ENCODE assay signal across 8 cellular contexts in the genomic region with DNA sequence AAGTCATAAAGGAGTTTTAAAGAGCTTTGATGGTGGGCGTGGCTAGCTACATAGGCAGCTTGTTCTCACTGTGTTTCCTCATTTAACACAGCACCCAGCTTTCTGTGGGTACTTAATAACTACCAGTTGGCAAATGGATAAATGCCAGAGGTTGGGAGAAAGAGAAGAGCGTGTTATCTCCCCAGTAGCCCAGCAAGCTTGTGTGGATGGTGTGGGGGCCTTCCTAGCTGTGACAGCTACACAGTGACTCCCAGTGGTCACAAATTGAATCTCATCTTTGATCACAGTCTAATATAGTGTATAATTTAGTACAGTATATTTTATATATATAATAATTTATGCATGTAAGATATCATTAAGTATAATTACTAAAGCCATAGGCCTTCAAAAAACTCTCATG.
DNase-seq lines count a peak whose midpoint lies in the region; ATAC-seq, FAIRE-seq and TF ChIP-seq lines count a peak whose summit lies in the region.

No MANE protein-coding gene starts in this region.

- DNase-seq in BJ (ENCODE audit: low read depth) (no peak), H7 (peak; percentile 10), NCI-H1417 (lab: John Stamatoyannopoulos, UW) (peak in 2 of 3 experiments; percentile 71 to 91), astrocyte (ENCODE audit: low read depth) (peak; percentile 22), left lobe of liver (ENCODE audit: low spot score) (no peak), NOMO-1 treated with dmso at 0.1 percent for 144 hours (lab: John Stamatoyannopoulos, UW; ENCODE audit: unreplicated experiment) (no peak), NCI-H2029 treated with DMSO at 0.1 percent for 48 hours (lab: John Stamatoyannopoulos, UW) (no peak), NCI-H2227 treated with DMSO at 0.1 percent for 48 hours (lab: John Stamatoyannopoulos, UW) (no peak)

- H3K79me2 ChIP-seq in astrocyte (ENCODE audit: insufficient read depth, low read length) = no peaks in the 10 kb centered on the region

- peaks cover 5% of the 10 kb centered on the region for H3K4me1 Mint-ChIP-seq in astrocyte (ENCODE audit: low read depth, unreplicated experiment)

- H3K9ac ChIP-seq in astrocyte (ENCODE audit: low read length) = no peak overlapping the region

- CTCF ChIA-PET in BJ (lab: Yijun Ruan, JAX) = interaction anchor here (0.9 to 1.5 kb wide), 3 partner anchors 10 to 1889 kb away, joined by 3 read pairs; no protein-coding TSS in a partner anchor

- peak; percentile 44 for TF ChIP-seq CTCF in BJ (IDR thresholded peaks at IDR 0.05; ENCODE audit: insufficient read depth, low read depth, low read length)
- TF ChIP-seq CTCF in astrocyte (IDR thresholded peaks at IDR 0.05; ENCODE audit: insufficient read depth, low read depth, low read length) = peak; percentile 48

- POLR2A ChIA-PET in BJ (lab: Charles Lee) = no interaction called here

- H3K9me3 ChIP-seq in astrocyte (ENCODE audit: insufficient read depth, low read depth, low read length) = no peaks in the 10 kb centered on the region

- H3K36me3 Mint-ChIP-seq in astrocyte (ENCODE audit: low read depth, unreplicated experiment) = no peaks in the 10 kb centered on the region

- no peaks in the 10 kb centered on the region for H3K27me3 Mint-ChIP-seq in astrocyte (ENCODE audit: low read depth, unreplicated experiment)

- H4K20me1 ChIP-seq in astrocyte (ENCODE audit: insufficient read depth, low read length) = no peaks in the 10 kb centered on the region

- peaks cover 2% of the 10 kb centered on the region for H3K4me1 ChIP-seq in astrocyte (ENCODE audit: insufficient read depth, low read length)

- peak; percentile 57 for ATAC-seq in left lobe of liver

- no peak for FAIRE-seq in astrocyte (lab: Jason Lieb, UNC)

- no peak overlapping the region for H3K4me3 ChIP-seq in BJ (ENCODE audit: low read depth, low read length)
- H3K4me3 ChIP-seq in H7 (ENCODE audit: insufficient read depth, low read depth, low read length) = no peak overlapping the region
- H3K4me3 ChIP-seq in astrocyte (ENCODE audit: insufficient read depth, low read depth, low read length) = no peak overlapping the region

- no peak overlapping the region for H3K27ac Mint-ChIP-seq in astrocyte (ENCODE audit: unreplicated experiment)

- H2AFZ ChIP-seq in astrocyte (ENCODE audit: low read depth, low read length) = peak overlapping the region; percentile 53

- peak overlapping the region; percentile 60 for H3K4me2 ChIP-seq in astrocyte (ENCODE audit: low read length)

- H3K9me3 Mint-ChIP-seq in astrocyte (ENCODE audit: unreplicated experiment) = no peaks in the 10 kb centered on the region

- no peak overlapping the region for H3K4me3 Mint-ChIP-seq in astrocyte (ENCODE audit: unreplicated experiment)

- H3K36me3 ChIP-seq in BJ (ENCODE audit: control insufficient read depth, insufficient read depth, low read length) (no peaks in the 10 kb centered on the region), H7 (replicated peaks; ENCODE audit: control insufficient read depth, insufficient read depth, low read length) (no peaks in the 10 kb centered on the region), astrocyte (ENCODE audit: insufficient read depth, low read length) (no peaks in the 10 kb centered on the region)

- H3K27me3 ChIP-seq in BJ (ENCODE audit: control insufficient read depth, insufficient read depth, low read length) (no peaks in the 10 kb centered on the region), H7 (ENCODE audit: control insufficient read depth, insufficient read depth, low read length) (no peaks in the 10 kb centered on the region), astrocyte (ENCODE audit: insufficient read depth, low read length) (no peaks in the 10 kb centered on the region)

- H3K27ac ChIP-seq in astrocyte (ENCODE audit: low read depth, low read length) = no peak overlapping the region

Comparison
In these comparisons a context has a peak if more than half of its experiments do, and no peak if none do; other contexts are left out.
1. DNase-seq: peak in H7 (single experiment), NCI-H1417 (2 of 3) and astrocyte (single experiment); none in BJ (single experiment), left lobe of liver (single experiment), NOMO-1 treated with dmso at 0.1 percent for 144 hours (single experiment), NCI-H2029 treated with DMSO at 0.1 percent for 48 hours (single experiment) and NCI-H2227 treated with DMSO at 0.1 percent for 48 hours (single experiment).